In genomic region chr3:104606812-104607211, GRCh38 we compare ENCODE assay signal across 1 cellular context.
TF ChIP-seq lines count a peak whose summit lies in the region.

No MANE protein-coding gene starts in this region.

TF ChIP-seq in HepG2, 621 proteins besides CTCF, POLR2A, EP300 and RAD21 (continued from another document and continues in another):
- TF ChIP-seq ZNF639 (CRISPR knock-in tag; conservative IDR thresholded peaks at IDR 0.05), result no peak
- peak; percentile 53; the same call in 1 of the 2 replicates for TF ChIP-seq ARID5B (CRISPR knock-in tag; IDR thresholded peaks at IDR 0.05)
- no peak for TF ChIP-seq NFYB (CRISPR knock-in tag; IDR thresholded peaks at IDR 0.05)
- TF ChIP-seq ZMAT3 (CRISPR knock-in tag; conservative IDR thresholded peaks at IDR 0.05), result no peak
- peak; percentile 55 for TF ChIP-seq NR2F6 (IDR thresholded peaks at IDR 0.05)
- TF ChIP-seq NR2F6 (CRISPR knock-in tag; IDR thresholded peaks at IDR 0.05), result no peak
- TF ChIP-seq ISL2 (CRISPR knock-in tag; IDR thresholded peaks at IDR 0.05), result peak; percentile 48; the same call in 1 of the 2 replicates
- TF ChIP-seq NFIC (IDR thresholded peaks at IDR 0.05; ENCODE audit: low read length), result 0 out of 2 replicates have a peak, but pooled peaks have one; percentile 32
- no peak for TF ChIP-seq ZNF407 (CRISPR knock-in tag; IDR thresholded peaks at IDR 0.05; ENCODE audit: not compliant biosample characterization)
- peak; percentile 52; the same call in 1 of the 2 replicates for TF ChIP-seq SOX5 (CRISPR knock-in tag; IDR thresholded peaks at IDR 0.05; ENCODE audit: borderline replicate concordance)
- TF ChIP-seq HDAC6 (IDR thresholded peaks at IDR 0.05; ENCODE audit: low read depth, low read length), result no peak
- no peak for TF ChIP-seq TBP (CRISPR knock-in tag; IDR thresholded peaks at IDR 0.05)
- TF ChIP-seq PPARG (CRISPR knock-in tag; conservative IDR thresholded peaks at IDR 0.05), result peak; percentile 63; the same call in 1 of the 2 replicates
- peak; percentile 53; the same call in 1 of the 2 replicates for TF ChIP-seq TBX3 (IDR thresholded peaks at IDR 0.05; ENCODE audit: borderline replicate concordance)
- TF ChIP-seq POLR2AphosphoS5 (IDR thresholded peaks at IDR 0.05; ENCODE audit: low read depth, low read length), result no peak
- no peak for TF ChIP-seq ZFP36 (IDR thresholded peaks at IDR 0.05; ENCODE audit: borderline replicate concordance, low read depth, low read length, partially characterized antibody)
- no peak for TF ChIP-seq MXD3 (CRISPR knock-in tag; IDR thresholded peaks at IDR 0.05)
- no peak for TF ChIP-seq ZIK1 (CRISPR knock-in tag; IDR thresholded peaks at IDR 0.05; ENCODE audit: borderline replicate concordance, low read depth)
- TF ChIP-seq ZNF598 (CRISPR knock-in tag; IDR thresholded peaks at IDR 0.05; ENCODE audit: borderline replicate concordance), result no peak
- TF ChIP-seq NR2F2 (IDR thresholded peaks at IDR 0.05; ENCODE audit: borderline replicate concordance, low read depth), result peak; percentile 72; the same call in 1 of the 2 replicates
- no peak for TF ChIP-seq TIGD3 (CRISPR knock-in tag; IDR thresholded peaks at IDR 0.05; ENCODE audit: borderline replicate concordance)
- TF ChIP-seq SETDB1 (CRISPR knock-in tag; IDR thresholded peaks at IDR 0.05; ENCODE audit: borderline replicate concordance), result no peak
- TF ChIP-seq ZNF552 (CRISPR knock-in tag; IDR thresholded peaks at IDR 0.05; ENCODE audit: borderline replicate concordance), result no peak
- peak; percentile 27; the same call in 1 of the 2 replicates for TF ChIP-seq NCOA2 (CRISPR knock-in tag; IDR thresholded peaks at IDR 0.05)
- TF ChIP-seq ZSCAN5A (CRISPR knock-in tag; IDR thresholded peaks at IDR 0.05; ENCODE audit: borderline replicate concordance), result no peak
- TF ChIP-seq THAP8 (CRISPR knock-in tag; IDR thresholded peaks at IDR 0.05; ENCODE audit: borderline replicate concordance), result no peak
- TF ChIP-seq ZNF644 (CRISPR knock-in tag; IDR thresholded peaks at IDR 0.05; ENCODE audit: low read depth), result no peak
- no peak for TF ChIP-seq FOXO4 (CRISPR knock-in tag; conservative IDR thresholded peaks at IDR 0.05)
- TF ChIP-seq RCOR2 (CRISPR knock-in tag; IDR thresholded peaks at IDR 0.05), result no peak
- no peak for TF ChIP-seq ZSCAN25 (CRISPR knock-in tag; IDR thresholded peaks at IDR 0.05)
- no peak for TF ChIP-seq BCL3 (CRISPR knock-in tag; IDR thresholded peaks at IDR 0.05)
- TF ChIP-seq ZNF350 (CRISPR knock-in tag; IDR thresholded peaks at IDR 0.05; ENCODE audit: borderline replicate concordance, low read depth), result no peak
- TF ChIP-seq HNRNPLL (IDR thresholded peaks at IDR 0.05; ENCODE audit: low read depth, low read length, poor library complexity, severe bottlenecking), result no peak
- TF ChIP-seq TGIF2 (CRISPR knock-in tag; IDR thresholded peaks at IDR 0.05), result no peak
- no peak for TF ChIP-seq MEIS2 (CRISPR knock-in tag; IDR thresholded peaks at IDR 0.05)
- TF ChIP-seq ZNF746 (CRISPR knock-in tag; IDR thresholded peaks at IDR 0.05), result no peak
- TF ChIP-seq GLI4 (CRISPR knock-in tag; IDR thresholded peaks at IDR 0.05; ENCODE audit: borderline replicate concordance), result no peak
- TF ChIP-seq ZNF790 (CRISPR knock-in tag; IDR thresholded peaks at IDR 0.05; ENCODE audit: borderline replicate concordance), result no peak
- TF ChIP-seq SRY (CRISPR knock-in tag; IDR thresholded peaks at IDR 0.05), result no peak
- no peak for TF ChIP-seq ZNF530 (CRISPR knock-in tag; IDR thresholded peaks at IDR 0.05; ENCODE audit: low read depth)
- no peak for TF ChIP-seq TBL1XR1 (IDR thresholded peaks at IDR 0.05; ENCODE audit: borderline replicate concordance, low read length, partially characterized antibody)
- TF ChIP-seq HMG20A (CRISPR knock-in tag; IDR thresholded peaks at IDR 0.05; ENCODE audit: borderline replicate concordance), result peak; percentile 64; the same call in 1 of the 2 replicates
- TF ChIP-seq RARA (CRISPR knock-in tag; IDR thresholded peaks at IDR 0.05), result 0 out of 2 replicates have a peak, but pooled peaks have one; percentile 11
- peak; percentile 90 for TF ChIP-seq TCF7 (IDR thresholded peaks at IDR 0.05; ENCODE audit: low read depth)
- TF ChIP-seq CHD2 (IDR thresholded peaks at IDR 0.05; ENCODE audit: low read depth, low read length), result no peak
